In genomic region chr4:57075353-57075752, GRCh38 we compare ENCODE assay signal across 18 cellular contexts. TPM values are rescaled to one million over a fixed set of nuclear protein-coding genes. Genes with fewer than 3 reads are reported as not detected.
A peak's percentile ranks its signal among the peaks of the same experiment; 100 is the strongest.
DNase-seq lines count a peak whose midpoint lies in the region; ATAC-seq, FAIRE-seq and TF ChIP-seq lines count a peak whose summit lies in the region.
"Had no signal": no experiment of that assay in that cellular context is flagged by ENCODE, and none has a peak within 500 bp of the region (broad histone marks: within the 10 kb centered on the region; RNA-seq: fewer than 3 reads in every experiment).

No MANE protein-coding gene starts in this region.

- FAIRE-seq in small intestine (lab: Jason Lieb, UNC), result no peak

- H3K9me3 Mint-ChIP-seq in HFFc6 (no peaks in the 10 kb centered on the region), brain (peaks cover 0 to 5% (median 0%) of the 10 kb centered on the region in 5 experiments)
- H3K9me3 Mint-ChIP-seq: CD4-positive, CD25-positive, alpha-beta regulatory T cell; stimulated activated effector memory CD8-positive, alpha-beta T cell treated with anti-CD3 and anti-CD28 coated beads, Interleukin-12 subunit alpha, Interleukin-12 subunit beta, amount 100 ng/mL, for 72 hours had no signal

- H3K4me3 Mint-ChIP-seq in HFFc6 (peak overlapping the region; percentile 26; the same call in 1 of the 2 replicates), brain (no peak overlapping the region)
- H3K4me3 Mint-ChIP-seq: CD4-positive, CD25-positive, alpha-beta regulatory T cell; naive thymus-derived CD4-positive, alpha-beta T cell; stimulated activated effector memory CD8-positive, alpha-beta T cell treated with anti-CD3 and anti-CD28 coated beads, Interleukin-12 subunit alpha, Interleukin-12 subunit beta, amount 100 ng/mL, for 72 hours had no signal

- H3K4me1 ChIP-seq in thyroid gland, result peaks cover 42 to 56% of the 10 kb centered on the region in 2 donors
- H3K4me1 ChIP-seq in small intestine (ENCODE audit: control insufficient read depth in 2 of 2, insufficient read depth in 1 of 2, low read depth in 1 of 2, low read length in 1 of 2), result peaks cover 0 to 2% of the 10 kb centered on the region in 2 donors

- H3K4me1 Mint-ChIP-seq in HFFc6 (ENCODE audit: low read depth) (peaks cover 91% of the 10 kb centered on the region), brain (peaks cover 41% of the 10 kb centered on the region)
- H3K4me1 Mint-ChIP-seq: CD4-positive, CD25-positive, alpha-beta regulatory T cell; stimulated activated effector memory CD8-positive, alpha-beta T cell treated with anti-CD3 and anti-CD28 coated beads, Interleukin-12 subunit alpha, Interleukin-12 subunit beta, amount 100 ng/mL, for 72 hours had no signal

- peak overlapping the region in 2 of 3 donors; percentile 26 to 44 for H3K27ac ChIP-seq in thyroid gland
- no peak overlapping the region for H3K27ac ChIP-seq in small intestine (ENCODE audit: low read depth in 1 of 2, low read length in 1 of 2)
- H3K27ac ChIP-seq: left lung had no signal

- TF ChIP-seq CTCF in HFFc6 (IDR thresholded peaks at IDR 0.05) (no peak), brain (conservative IDR thresholded peaks at IDR 0.05) (no peak), thyroid gland (IDR thresholded peaks at IDR 0.05) (no peak)

- TF ChIP-seq POLR2A in thyroid gland (IDR thresholded peaks at IDR 0.05), result no peak

- intact Hi-C loops in thyroid gland (cut with DNase I), result no loop called here

- no peaks in the 10 kb centered on the region for H3K9me3 ChIP-seq in thyroid gland
- H3K9me3 ChIP-seq in small intestine (ENCODE audit: control insufficient read depth, low read depth), result no peaks in the 10 kb centered on the region
- H3K9me3 ChIP-seq: left lung, right atrium auricular region had no signal

- no peak overlapping the region for H3K4me3 ChIP-seq in thyroid gland (replicated peaks in 1 of 3)
- no peak overlapping the region for H3K4me3 ChIP-seq in small intestine (ENCODE audit: low read depth in 1 of 2, low read length in 2 of 2)
- H3K4me3 ChIP-seq: left lung, right atrium auricular region had no signal

- peak overlapping the region; percentile 86 for H3K27ac Mint-ChIP-seq in HFFc6
- peak overlapping the region in 3 of 5 experiments; percentile 3 to 76 (median 5) for H3K27ac Mint-ChIP-seq in brain
- H3K27ac Mint-ChIP-seq: CD4-positive, CD25-positive, alpha-beta regulatory T cell; naive thymus-derived CD4-positive, alpha-beta T cell; stimulated activated effector memory CD8-positive, alpha-beta T cell treated with anti-CD3 and anti-CD28 coated beads, Interleukin-12 subunit alpha, Interleukin-12 subunit beta, amount 100 ng/mL, for 72 hours had no signal

- no peak for DNase-seq in HFFc6
- peak; percentile 54 for DNase-seq in kidney tubule cell (ENCODE audit: low spot score)
- DNase-seq in thyroid gland, result no peak
- no peak for DNase-seq in small intestine
- DNase-seq: activated CD4-positive, alpha-beta T cell treated with anti-CD3 and anti-CD28 coated beads for 4 hours; activated CD8-positive, alpha-beta memory T cell treated with anti-CD3 and anti-CD28 coated beads for 24 hours; activated gamma-delta T cell; CD4-positive, CD25-positive, alpha-beta regulatory T cell; effector CD8-positive, alpha-beta T cell; head of caudate nucleus; left lung; naive thymus-derived CD4-positive, alpha-beta T cell; stimulated activated CD4-positive, alpha-beta T cell treated with anti-CD3 and anti-CD28 coated beads, Interleukin-4, amount 100 ng/mL, for 1 hour had no signal

- peaks cover 55% of the 10 kb centered on the region for H3K36me3 Mint-ChIP-seq in HFFc6 (ENCODE audit: low read depth)
- no peaks in the 10 kb centered on the region for H3K36me3 Mint-ChIP-seq in brain
- H3K36me3 Mint-ChIP-seq: CD4-positive, CD25-positive, alpha-beta regulatory T cell; naive thymus-derived CD4-positive, alpha-beta T cell; stimulated activated effector memory CD8-positive, alpha-beta T cell treated with anti-CD3 and anti-CD28 coated beads, Interleukin-12 subunit alpha, Interleukin-12 subunit beta, amount 100 ng/mL, for 72 hours had no signal

- no peaks in the 10 kb centered on the region for H3K36me3 ChIP-seq in thyroid gland
- H3K36me3 ChIP-seq in small intestine (ENCODE audit: control insufficient read depth in 2 of 2, insufficient read depth in 2 of 2, low read length in 2 of 2), result no peaks in the 10 kb centered on the region
- H3K36me3 ChIP-seq: left lung, right atrium auricular region had no signal

- no peak for ATAC-seq in GM18868 (IDR thresholded peaks at IDR 0.05; ENCODE audit: unreplicated experiment)
- no peak for ATAC-seq in HG02885 (IDR thresholded peaks at IDR 0.05; ENCODE audit: poor library complexity, unreplicated experiment)
- ATAC-seq: left lung; naive thymus-derived CD4-positive, alpha-beta T cell; stimulated activated effector memory CD8-positive, alpha-beta T cell treated with anti-CD3 and anti-CD28 coated beads, Interleukin-12 subunit alpha, Interleukin-12 subunit beta, amount 100 ng/mL, for 72 hours had no signal

- H3K27me3 Mint-ChIP-seq in HFFc6 (ENCODE audit: insufficient read depth) (peaks cover 7% of the 10 kb centered on the region), brain (peaks cover 4% of the 10 kb centered on the region)

- H3K27me3 ChIP-seq in thyroid gland (no peaks in the 10 kb centered on the region), small intestine (ENCODE audit: control insufficient read depth in 2 of 2, insufficient read depth in 2 of 2, low read length in 2 of 2) (peaks cover 0 to 2% of the 10 kb centered on the region in 2 donors)
- H3K27me3 ChIP-seq: left lung, right atrium auricular region had no signal

RNA-seq across cellular contexts. Expression of gene IGFBP7, which starts 34.8 kb away (rescaled TPM):
- total RNA-seq in HFFc6 (2021; fragmentation: NEBNext Ultra II Directional; extraction: Animal tissue kit (Norgen Biotek cat#: 25700)), result 100 to 1,000 TPM; 464 to 821 (median 485) TPM
- polyA plus RNA-seq in brain (ENCODE audit: insufficient read depth, low read depth, low replicate concordance), result 176 TPM
- 1,000 to 10,000 TPM in 3 of 4 donors, 100 to 1,000 TPM in 1; 660 to 2,581 (median 1,387) TPM for total RNA-seq in thyroid gland
- polyA plus RNA-seq in small intestine, result 100 to 1,000 TPM in 1 of 3 donors, 10 to 100 TPM in 1, 1 to 10 TPM in 1; 8.9 to 240 (median 44.0) TPM

Comparison
In these comparisons a context has a peak if more than half of its experiments do, and no peak if none do; other contexts are left out.
1. H3K27ac ChIP-seq: peak in thyroid gland (2 of 3); none in small intestine (0 of 2).